In genomic region chr17:15210247-15210646, GRCh38 we compare ENCODE assay signal across 21 cellular contexts.
"Had no signal": no experiment of that assay in that cellular context is flagged by ENCODE, and none has a peak within 500 bp of the region (broad histone marks: within the 10 kb centered on the region; RNA-seq: fewer than 3 reads in every experiment).

No MANE protein-coding gene starts in this region.

- H3K36me3 ChIP-seq: colonic mucosa, esophagus squamous epithelium, gastrocnemius medialis, heart right ventricle, left lung, lower lobe of right lung had no signal

- H3K4me1 ChIP-seq: colonic mucosa, esophagus squamous epithelium, gastrocnemius medialis, heart right ventricle, left lung, lower lobe of right lung had no signal

- H3K4me3 ChIP-seq: colonic mucosa, esophagus squamous epithelium, gastrocnemius medialis, heart right ventricle, left lung, lower lobe of right lung had no signal

- H3K27ac ChIP-seq: colonic mucosa, epithelial cell of prostate, esophagus squamous epithelium, gastrocnemius medialis, heart right ventricle, left lung, lower lobe of right lung had no signal

- ATAC-seq: effector memory CD8-positive, alpha-beta T cell; esophagus mucosa; gastrocnemius medialis; heart right ventricle; left cardiac atrium; left lung; left ventricle myocardium superior; lower lobe of right lung had no signal

- H3K27me3 ChIP-seq: colonic mucosa, esophagus squamous epithelium, gastrocnemius medialis, heart right ventricle, left lung had no signal

- DNase-seq: colonic mucosa; cortex of kidney; effector CD8-positive, alpha-beta T cell; effector memory CD8-positive, alpha-beta T cell; endodermal cell; erythroblast; esophagus squamous epithelium; foreskin fibroblast; foreskin melanocyte; gastrocnemius medialis; glutamatergic neuron; head of caudate nucleus; heart right ventricle; hippocampal formation; left cardiac atrium; left lung; left ventricle myocardium superior; lower lobe of right lung; mesenchymal stem cell had no signal

- H3K9me3 ChIP-seq: colonic mucosa, esophagus squamous epithelium, gastrocnemius medialis, left lung, lower lobe of right lung had no signal
